ENCODE assay signal across 9 cellular contexts in the genomic region with DNA sequence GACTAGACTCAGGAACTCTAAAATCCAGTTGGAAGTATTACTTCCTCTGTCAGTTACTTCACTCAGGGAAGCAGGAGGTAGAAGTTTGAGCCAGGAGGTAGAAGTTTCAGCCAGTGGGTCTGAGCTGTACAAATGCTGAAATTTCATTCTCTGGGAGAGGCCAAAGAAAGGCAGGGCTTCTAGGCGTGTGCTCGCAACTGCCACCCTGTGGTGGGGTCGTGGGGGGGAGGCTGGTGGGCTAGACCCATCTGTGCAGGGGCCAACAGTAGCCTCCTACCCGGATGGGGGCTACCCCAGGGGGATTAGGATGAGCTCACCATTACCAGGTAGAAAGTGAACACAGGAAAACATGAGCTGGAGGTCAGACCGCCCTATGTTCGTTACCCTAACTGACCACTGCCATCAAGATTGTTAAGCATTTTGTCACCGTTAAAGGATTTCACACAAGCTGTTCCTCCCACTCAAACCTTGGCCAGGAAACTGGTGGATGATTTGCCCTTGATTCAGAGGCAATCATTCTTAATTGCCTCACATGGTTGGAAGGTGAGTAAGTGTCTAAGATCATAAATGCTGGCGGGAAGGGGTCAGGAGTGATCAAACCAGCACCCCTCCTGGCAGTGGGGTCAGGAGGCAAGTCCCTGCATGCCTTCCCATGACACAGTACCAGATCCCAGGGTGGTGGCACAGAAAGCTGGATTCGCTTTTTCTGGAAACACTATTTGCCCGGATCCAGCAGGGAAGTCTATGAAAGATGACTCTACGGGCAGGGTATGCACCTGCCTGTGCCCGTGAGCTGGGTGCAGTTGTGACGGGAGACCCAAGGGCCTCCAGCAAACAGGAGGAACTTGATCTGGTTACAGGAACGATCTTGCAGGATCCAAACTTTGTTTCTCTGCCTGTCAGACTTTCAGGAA. TPM values are rescaled to one million over a fixed set of nuclear protein-coding genes. Genes with fewer than 3 reads are reported as not detected.
DNase-seq lines count a peak whose midpoint lies in the region; ATAC-seq and TF ChIP-seq lines count a peak whose summit lies in the region.
"Had no signal": no experiment of that assay in that cellular context is flagged by ENCODE, and none has a peak within 500 bp of the region (broad histone marks: within the 10 kb centered on the region; RNA-seq: fewer than 3 reads in every experiment).

No MANE protein-coding gene starts in this region.

- H3K27ac ChIP-seq in brain microvascular endothelial cell, result peak overlapping the region; percentile 69

- H3K9me3 Mint-ChIP-seq in mesothelial cell of epicardium, result no peaks in the 10 kb centered on the region
- no peaks in the 10 kb centered on the region for H3K9me3 Mint-ChIP-seq in effector memory CD8-positive, alpha-beta T cell

- H3K36me3 ChIP-seq in brain microvascular endothelial cell (replicated peaks), result no peaks in the 10 kb centered on the region

- H3K4me1 Mint-ChIP-seq in mesothelial cell of epicardium, result peaks cover 26% of the 10 kb centered on the region
- no peaks in the 10 kb centered on the region for H3K4me1 Mint-ChIP-seq in effector memory CD8-positive, alpha-beta T cell (ENCODE audit: low read depth in 2 of 2)

- peak overlapping the region; percentile 66 for H3K27ac Mint-ChIP-seq in mesothelial cell of epicardium
- no peak overlapping the region for H3K27ac Mint-ChIP-seq in effector memory CD8-positive, alpha-beta T cell

- ATAC-seq in left lobe of liver (no peak), GM21723 (IDR thresholded peaks at IDR 0.05; ENCODE audit: unreplicated experiment) (no peak), HG03565 (IDR thresholded peaks at IDR 0.05; ENCODE audit: unreplicated experiment) (no peak)
- no peak for ATAC-seq in effector memory CD8-positive, alpha-beta T cell (replicated peaks)
- ATAC-seq: GM12878 had no signal

- no peaks in the 10 kb centered on the region for H3K27me3 Mint-ChIP-seq in mesothelial cell of epicardium (ENCODE audit: low read depth)
- peaks cover 35 to 73% of the 10 kb centered on the region in 2 donors for H3K27me3 Mint-ChIP-seq in effector memory CD8-positive, alpha-beta T cell

- no peaks in the 10 kb centered on the region for H3K36me3 Mint-ChIP-seq in mesothelial cell of epicardium
- no peaks in the 10 kb centered on the region for H3K36me3 Mint-ChIP-seq in effector memory CD8-positive, alpha-beta T cell (ENCODE audit: insufficient read depth)

- in situ Hi-C loops in brain microvascular endothelial cell (cut with HindIII; ENCODE audit: low pct_ligation_motif_present, low sequenced_read_pairs), result no loop called here

- H3K27me3 ChIP-seq in brain microvascular endothelial cell (replicated peaks), result no peaks in the 10 kb centered on the region

- peak; percentile 86 for DNase-seq in AG09309 (ENCODE audit: low read depth)
- DNase-seq in M059J (ENCODE audit: low read depth), result peak; percentile 99
- peak; percentile 75 for DNase-seq in brain microvascular endothelial cell
- DNase-seq in mesothelial cell of epicardium (ENCODE audit: low spot score in 2 of 2, unreplicated experiment in 2 of 2), result no peak
- no peak for DNase-seq in left lobe of liver (ENCODE audit: low spot score)
- no peak for DNase-seq in effector memory CD8-positive, alpha-beta T cell

- peak; percentile 65 for TF ChIP-seq CTCF in AG09309 (IDR thresholded peaks at IDR 0.05; ENCODE audit: control insufficient read depth, insufficient read depth, low read depth, low read length, missing control alignments)
- TF ChIP-seq CTCF in brain microvascular endothelial cell (IDR thresholded peaks at IDR 0.05; ENCODE audit: low read depth, low read length, missing control alignments), result peak; percentile 73
- TF ChIP-seq CTCF in mesothelial cell of epicardium (IDR thresholded peaks at IDR 0.05; ENCODE audit: unreplicated experiment), result no peak

- H3K4me3 ChIP-seq in AG09309 (ENCODE audit: control insufficient read depth, low read depth, low read length), result peak overlapping the region; percentile 9
- H3K4me3 ChIP-seq in brain microvascular endothelial cell (ENCODE audit: low read depth, low read length), result no peak overlapping the region
- H3K4me3 ChIP-seq: GM12878 had no signal

- H3K4me3 Mint-ChIP-seq in mesothelial cell of epicardium, result no peak overlapping the region
- H3K4me3 Mint-ChIP-seq in effector memory CD8-positive, alpha-beta T cell, result no peak overlapping the region

RNA-seq across cellular contexts. Expression of gene FHL2, which starts 5.2 kb away (rescaled TPM):
- 146 and 164 TPM in 2 replicates for total RNA-seq in M059J (2014; rRNA removed; shearing (Covaris generic))
- total RNA-seq in mesothelial cell of epicardium (32.3 to 37.9 TPM (median 36.4 TPM) in 3 replicates), left lobe of liver (5.5 TPM)

Comparison
In these comparisons a context has a peak if more than half of its experiments do, and no peak if none do; other contexts are left out.
1. DNase-seq: peak in AG09309 (single experiment), M059J (single experiment) and brain microvascular endothelial cell (single experiment); none in mesothelial cell of epicardium (0 of 2), left lobe of liver (single experiment) and effector memory CD8-positive, alpha-beta T cell (0 of 3).